In the genomic region with DNA sequence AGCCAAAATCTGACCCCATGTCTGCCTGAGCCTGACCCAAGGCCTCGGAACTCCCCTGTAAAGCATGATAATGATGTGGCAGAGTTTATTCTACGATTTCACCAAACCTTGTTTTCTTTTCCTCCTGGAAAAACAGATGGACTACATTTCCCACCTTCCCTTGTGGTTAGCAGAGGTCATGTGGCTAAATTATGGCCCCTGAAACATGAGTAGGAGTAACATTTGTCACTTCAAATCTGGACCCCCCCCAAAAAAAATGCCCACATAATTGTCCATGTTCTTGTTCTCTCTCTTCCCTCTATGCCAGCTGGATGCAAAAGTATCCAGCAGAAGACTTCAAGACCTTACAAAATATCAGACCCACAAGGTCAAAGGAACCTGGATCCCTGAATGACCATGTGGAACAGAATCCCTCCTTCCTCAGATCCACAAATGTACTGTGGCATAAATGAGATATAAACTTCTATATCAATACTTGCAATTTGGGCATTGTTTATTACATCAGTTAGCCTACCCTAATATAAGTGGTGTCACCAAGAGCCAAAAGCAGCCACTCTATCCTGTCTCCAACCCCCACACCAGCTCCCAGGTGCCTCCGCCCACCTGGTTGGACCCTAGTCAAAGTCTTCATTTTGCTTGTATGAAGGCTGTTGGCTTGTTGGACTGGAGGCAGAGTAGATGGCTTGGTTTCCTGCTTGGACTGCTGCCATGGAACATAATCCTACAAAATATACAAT, we compare ENCODE assay signal across 13 cellular contexts. TPM values are rescaled to one million over a fixed set of nuclear protein-coding genes. Genes with fewer than 3 reads are reported as not detected.
A peak's percentile ranks its signal among the peaks of the same experiment; 100 is the strongest.
DNase-seq lines count a peak whose midpoint lies in the region; ATAC-seq and TF ChIP-seq lines count a peak whose summit lies in the region.
"Had no signal": no experiment of that assay in that cellular context is flagged by ENCODE, and none has a peak within 500 bp of the region (broad histone marks: within the 10 kb centered on the region; RNA-seq: fewer than 3 reads in every experiment).

No MANE protein-coding gene starts in this region.

- peaks cover 25% of the 10 kb centered on the region for H3K4me1 Mint-ChIP-seq in stimulated activated naive CD8-positive, alpha-beta T cell treated with anti-CD3 and anti-CD28 coated beads, Interleukin-15, amount 100 ng/mL, for 72 hours

- no peak for ATAC-seq in stimulated activated naive CD8-positive, alpha-beta T cell treated with anti-CD3 and anti-CD28 coated beads, Interleukin-15, amount 100 ng/mL, for 72 hours

- TF ChIP-seq POLR2A in erythroblast (IDR thresholded peaks at IDR 0.05; ENCODE audit: low read length): no peak

- H3K9me3 Mint-ChIP-seq in stimulated activated naive CD8-positive, alpha-beta T cell treated with anti-CD3 and anti-CD28 coated beads, Interleukin-15, amount 100 ng/mL, for 72 hours: peaks cover 0 to 4% of the 10 kb centered on the region in 2 donors

- no peaks in the 10 kb centered on the region for H3K27me3 ChIP-seq in skeletal muscle satellite cell (ENCODE audit: control insufficient read depth, insufficient read depth, low read length)

- no peak overlapping the region for H3K4me3 Mint-ChIP-seq in stimulated activated naive CD8-positive, alpha-beta T cell treated with anti-CD3 and anti-CD28 coated beads, Interleukin-15, amount 100 ng/mL, for 72 hours

- peak overlapping the region; percentile 88 for H3K4me2 ChIP-seq in skeletal muscle satellite cell (ENCODE audit: low read length)

- no peaks in the 10 kb centered on the region for H3K36me3 ChIP-seq in skeletal muscle satellite cell (ENCODE audit: insufficient read depth, low read length)
- H3K36me3 ChIP-seq: thoracic aorta had no signal

- peaks cover 21% of the 10 kb centered on the region for H3K4me1 ChIP-seq in skeletal muscle satellite cell (ENCODE audit: control insufficient read depth, insufficient read depth, low read length)

- peak overlapping the region; percentile 92 for H3K4me3 ChIP-seq in skeletal muscle satellite cell (ENCODE audit: low read length)

- H3K27ac Mint-ChIP-seq in stimulated activated naive CD8-positive, alpha-beta T cell treated with anti-CD3 and anti-CD28 coated beads, Interleukin-15, amount 100 ng/mL, for 72 hours: no peak overlapping the region

- H3K9me3 ChIP-seq in skeletal muscle satellite cell (replicated peaks; ENCODE audit: low read length): no peaks in the 10 kb centered on the region
- H3K9me3 ChIP-seq: thoracic aorta had no signal

- DNase-seq in DMS 273 (lab: John Stamatoyannopoulos, UW; ENCODE audit: unreplicated experiment) (peak; percentile 45), DMS 273 treated with DMSO at 0.1 percent for 48 hours (lab: John Stamatoyannopoulos, UW) (no peak), NCI-H2196 treated with DMSO at 0.1 percent for 48 hours (lab: John Stamatoyannopoulos, UW; ENCODE audit: unreplicated experiment) (peak; percentile 4), erythroblast (lab: John Stamatoyannopoulos, UW) (peak; percentile 27 to 34), globus pallidus (ENCODE audit: low spot score) (no peak), AG08396 (ENCODE audit: low spot score) (no peak)
- DNase-seq in stimulated activated naive CD8-positive, alpha-beta T cell treated with anti-CD3 and anti-CD28 coated beads, Interleukin-15, amount 100 ng/mL, for 72 hours: no peak
- DNase-seq: 8988T; stimulated activated CD4-positive, alpha-beta T cell treated with anti-CD3 and anti-CD28 coated beads, Interleukin-4, amount 100 ng/mL, for 24 hours had no signal

- no peak overlapping the region for H3K9ac ChIP-seq in skeletal muscle satellite cell (ENCODE audit: low read depth, low read length)

- H3K27me3 Mint-ChIP-seq in stimulated activated naive CD8-positive, alpha-beta T cell treated with anti-CD3 and anti-CD28 coated beads, Interleukin-15, amount 100 ng/mL, for 72 hours: no peaks in the 10 kb centered on the region
- H3K27me3 Mint-ChIP-seq: brain had no signal

RNA-seq across cellular contexts. Expression of a gene that starts 1.4 kb away (rescaled TPM):
- total RNA-seq in skeletal muscle satellite cell (2012; rRNA removed): 1.1 and 1.8 TPM in 2 replicates

RNA-seq across cellular contexts. Expression of a gene that starts 8.2 kb away (rescaled TPM):
- total RNA-seq in skeletal muscle satellite cell (2012; rRNA removed): 3.7 and 4.1 TPM in 2 replicates

RNA-seq across cellular contexts. Expression of a gene that starts 31.6 kb away (rescaled TPM):
- not detected in 2 replicates for total RNA-seq in skeletal muscle satellite cell (2012; rRNA removed)
- total RNA-seq: glomerular endothelial cell, thoracic aorta had no signal

RNA-seq across cellular contexts. Expression of a gene that starts 36.2 kb away (rescaled TPM):
- 3.3 and 4.2 TPM in 2 replicates for total RNA-seq in skeletal muscle satellite cell (2012; rRNA removed)

RNA-seq across cellular contexts. Expression of a gene that starts 57.8 kb away (rescaled TPM):
- 18.0 and 28.8 TPM in 2 replicates for total RNA-seq in skeletal muscle satellite cell (2012; rRNA removed)

Comparison
In these comparisons a context has a peak if more than half of its experiments do, and no peak if none do; other contexts are left out.
1. DNase-seq: peak in DMS 273 (single experiment), NCI-H2196 treated with DMSO at 0.1 percent for 48 hours (single experiment) and erythroblast (2 of 2); none in DMS 273 treated with DMSO at 0.1 percent for 48 hours (single experiment), globus pallidus (single experiment), stimulated activated naive CD8-positive, alpha-beta T cell treated with anti-CD3 and anti-CD28 coated beads, Interleukin-15, amount 100 ng/mL, for 72 hours (0 of 2) and AG08396 (single experiment).